In genomic region chr7:25852249-25852994, GRCh38 we compare ENCODE assay signal across 9 cellular contexts.
DNase-seq lines count a peak whose midpoint lies in the region; ATAC-seq, FAIRE-seq and TF ChIP-seq lines count a peak whose summit lies in the region.
"Had no signal": no experiment of that assay in that cellular context is flagged by ENCODE, and none has a peak within 500 bp of the region (broad histone marks: within the 10 kb centered on the region; RNA-seq: fewer than 3 reads in every experiment).

No MANE protein-coding gene starts in this region.

- peaks cover 35% of the 10 kb centered on the region for H3K4me1 Mint-ChIP-seq in glutamatergic neuron (ENCODE audit: low read depth, unreplicated experiment)

- peaks cover 23% of the 10 kb centered on the region for H3K4me1 ChIP-seq in effector memory CD4-positive, alpha-beta T cell (ENCODE audit: control insufficient read depth, insufficient read depth, low read length, poor library complexity, severe bottlenecking)

- peaks cover 2% of the 10 kb centered on the region for H3K27me3 ChIP-seq in GM06990 (replicated peaks; ENCODE audit: control insufficient read depth, insufficient read depth, low read length)
- H3K27me3 ChIP-seq in effector memory CD4-positive, alpha-beta T cell (replicated peaks; ENCODE audit: control insufficient read depth, insufficient read depth, low read length, poor library complexity, severe bottlenecking) = peaks cover 66% of the 10 kb centered on the region

- H3K27ac ChIP-seq in effector memory CD4-positive, alpha-beta T cell (ENCODE audit: insufficient read depth, low read length, poor library complexity, severe bottlenecking) = no peak overlapping the region

- no peak for DNase-seq in GM06990 (ENCODE audit: extremely low read depth, insufficient read length)
- DNase-seq in RCC 7860 (ENCODE audit: low spot score) = peak; percentile 53
- DNase-seq in glutamatergic neuron = peak; percentile 72
- DNase-seq in retinal pigment epithelial cell (ENCODE audit: low read depth) = no peak
- DNase-seq in effector memory CD4-positive, alpha-beta T cell = no peak
- no peak for DNase-seq in NCI-H146 treated with DMSO at 0.1 percent for 48 hours (lab: John Stamatoyannopoulos, UW; ENCODE audit: unreplicated experiment)

- peaks cover 3% of the 10 kb centered on the region for H3K27me3 Mint-ChIP-seq in glutamatergic neuron (ENCODE audit: unreplicated experiment)

- no peak overlapping the region for H3K4me3 Mint-ChIP-seq in glutamatergic neuron (ENCODE audit: unreplicated experiment)

- H3K9me3 Mint-ChIP-seq in glutamatergic neuron (ENCODE audit: unreplicated experiment) = peaks cover 8% of the 10 kb centered on the region

- no peak for FAIRE-seq in RCC 7860 (lab: Jason Lieb, UNC)
- FAIRE-seq: bronchial epithelial cell had no signal

- no peaks in the 10 kb centered on the region for H3K36me3 ChIP-seq in GM06990 (ENCODE audit: control insufficient read depth, insufficient read depth, low read length)
- H3K36me3 ChIP-seq in effector memory CD4-positive, alpha-beta T cell (ENCODE audit: control insufficient read depth, insufficient read depth, low read length) = no peaks in the 10 kb centered on the region

- H3K27ac Mint-ChIP-seq in glutamatergic neuron (ENCODE audit: unreplicated experiment) = no peak overlapping the region

- peaks cover 6% of the 10 kb centered on the region for H3K9me3 ChIP-seq in effector memory CD4-positive, alpha-beta T cell (ENCODE audit: control insufficient read depth, low read length)

- no peaks in the 10 kb centered on the region for H3K36me3 Mint-ChIP-seq in glutamatergic neuron (ENCODE audit: unreplicated experiment)

- TF ChIP-seq CTCF in GM06990 (IDR thresholded peaks at IDR 0.05; ENCODE audit: insufficient read depth, low read length, poor library complexity, severe bottlenecking) (no peak), glutamatergic neuron (IDR thresholded peaks at IDR 0.05; ENCODE audit: partially characterized antibody, unreplicated experiment) (no peak), retinal pigment epithelial cell (conservative IDR thresholded peaks at IDR 0.05; ENCODE audit: low read depth, low read length) (no peak)

- peak overlapping the region; percentile 38 for H3K4me3 ChIP-seq in GM06990 (replicated peaks; ENCODE audit: low read depth, low read length)
- H3K4me3 ChIP-seq in retinal pigment epithelial cell (ENCODE audit: low read length) = peak overlapping the region; percentile 12
- no peak overlapping the region for H3K4me3 ChIP-seq in effector memory CD4-positive, alpha-beta T cell (ENCODE audit: insufficient read depth, low read depth, low read length, poor library complexity, severe bottlenecking)

- ATAC-seq in GM21786 (IDR thresholded peaks at IDR 0.05; ENCODE audit: unreplicated experiment) (no peak), GM19023 (IDR thresholded peaks at IDR 0.05; ENCODE audit: unreplicated experiment) (no peak)

Comparison
In these comparisons a context has a peak if more than half of its experiments do, and no peak if none do; other contexts are left out.
1. DNase-seq: peak in RCC 7860 (single experiment) and glutamatergic neuron (single experiment); none in GM06990 (single experiment), retinal pigment epithelial cell (single experiment), effector memory CD4-positive, alpha-beta T cell (0 of 3) and NCI-H146 treated with DMSO at 0.1 percent for 48 hours (single experiment).